In genomic region chr2:118046628-118047210, GRCh38 we compare ENCODE assay signal across 8 cellular contexts. TPM values are rescaled to one million over a fixed set of nuclear protein-coding genes. Genes with fewer than 3 reads are reported as not detected.
A peak's percentile ranks its signal among the peaks of the same experiment; 100 is the strongest.
DNase-seq lines count a peak whose midpoint lies in the region; ATAC-seq and TF ChIP-seq lines count a peak whose summit lies in the region.

No MANE protein-coding gene starts in this region.

- ATAC-seq in HG03097 (IDR thresholded peaks at IDR 0.05; ENCODE audit: low FRiP score, unreplicated experiment) (no peak), HG02610 (IDR thresholded peaks at IDR 0.05; ENCODE audit: unreplicated experiment) (no peak)

- peak; percentile 46 for DNase-seq in A172 (ENCODE audit: low spot score)
- DNase-seq in NCI-H1694 (lab: John Stamatoyannopoulos, UW), result peak; percentile 30
- DNase-seq in astrocyte of the cerebellum (ENCODE audit: low read depth), result peak; percentile 24
- peak; percentile 53 for DNase-seq in kidney tubule cell (ENCODE audit: low spot score)
- no peak for DNase-seq in stimulated activated CD4-positive, alpha-beta T cell treated with anti-CD3 and anti-CD28 coated beads, Interleukin-4, amount 100 ng/mL, for 4 hours

- TF ChIP-seq CTCF in GM12873 (IDR thresholded peaks at IDR 0.05; ENCODE audit: insufficient read depth, low read depth, low read length, missing control alignments), result peak; percentile 58
- TF ChIP-seq CTCF in astrocyte of the cerebellum (IDR thresholded peaks at IDR 0.05; ENCODE audit: low read depth, low read length, missing control alignments), result peak; percentile 52

- H3K4me3 ChIP-seq in astrocyte of the cerebellum (ENCODE audit: low read depth, low read length), result no peak overlapping the region

- in situ Hi-C loops in astrocyte of the cerebellum (cut with HindIII; ENCODE audit: low sequenced_read_pairs), result no loop called here

RNA-seq across cellular contexts. Expression of gene CCDC93, which starts 32.8 kb away (rescaled TPM):
- 15.0 and 21.8 TPM in 2 replicates for total RNA-seq in A172 (2014; rRNA removed; shearing (Covaris generic))

RNA-seq across cellular contexts. Expression of gene INSIG2, which starts 41.6 kb away (rescaled TPM):
- 9.3 and 11.8 TPM in 2 replicates for total RNA-seq in A172 (2014; rRNA removed; shearing (Covaris generic))

Comparison
In these comparisons a context has a peak if more than half of its experiments do, and no peak if none do; other contexts are left out.
1. DNase-seq: peak in A172 (single experiment), NCI-H1694 (single experiment), astrocyte of the cerebellum (single experiment) and kidney tubule cell (single experiment); none in stimulated activated CD4-positive, alpha-beta T cell treated with anti-CD3 and anti-CD28 coated beads, Interleukin-4, amount 100 ng/mL, for 4 hours (0 of 2).